ENCODE assay signal across 1 cellular context in the genomic region with DNA sequence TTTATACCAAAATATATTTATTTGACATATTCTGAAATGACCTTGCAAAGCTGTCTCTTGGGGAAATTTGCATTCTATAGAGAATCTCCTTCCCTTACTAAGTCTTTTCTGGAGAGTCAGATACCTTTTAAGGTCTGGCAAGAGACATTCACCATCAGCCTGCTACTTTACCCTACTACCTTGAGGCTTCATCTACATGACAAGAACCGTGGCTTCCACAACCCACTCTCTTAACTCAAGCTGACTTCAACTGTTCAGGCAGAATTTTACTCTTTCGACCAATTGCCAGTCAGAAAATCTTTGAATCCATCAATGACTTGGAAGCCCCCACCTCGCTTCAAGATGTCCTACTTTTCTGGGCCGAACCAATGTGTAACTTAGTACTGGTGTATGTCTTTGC.
TF ChIP-seq lines count a peak whose summit lies in the region.

No MANE protein-coding gene starts in this region.

TF ChIP-seq in WTC11, 78 proteins besides CTCF, POLR2A, EP300 and RAD21 (continued from another document):
- TF ChIP-seq, protein P1, sequence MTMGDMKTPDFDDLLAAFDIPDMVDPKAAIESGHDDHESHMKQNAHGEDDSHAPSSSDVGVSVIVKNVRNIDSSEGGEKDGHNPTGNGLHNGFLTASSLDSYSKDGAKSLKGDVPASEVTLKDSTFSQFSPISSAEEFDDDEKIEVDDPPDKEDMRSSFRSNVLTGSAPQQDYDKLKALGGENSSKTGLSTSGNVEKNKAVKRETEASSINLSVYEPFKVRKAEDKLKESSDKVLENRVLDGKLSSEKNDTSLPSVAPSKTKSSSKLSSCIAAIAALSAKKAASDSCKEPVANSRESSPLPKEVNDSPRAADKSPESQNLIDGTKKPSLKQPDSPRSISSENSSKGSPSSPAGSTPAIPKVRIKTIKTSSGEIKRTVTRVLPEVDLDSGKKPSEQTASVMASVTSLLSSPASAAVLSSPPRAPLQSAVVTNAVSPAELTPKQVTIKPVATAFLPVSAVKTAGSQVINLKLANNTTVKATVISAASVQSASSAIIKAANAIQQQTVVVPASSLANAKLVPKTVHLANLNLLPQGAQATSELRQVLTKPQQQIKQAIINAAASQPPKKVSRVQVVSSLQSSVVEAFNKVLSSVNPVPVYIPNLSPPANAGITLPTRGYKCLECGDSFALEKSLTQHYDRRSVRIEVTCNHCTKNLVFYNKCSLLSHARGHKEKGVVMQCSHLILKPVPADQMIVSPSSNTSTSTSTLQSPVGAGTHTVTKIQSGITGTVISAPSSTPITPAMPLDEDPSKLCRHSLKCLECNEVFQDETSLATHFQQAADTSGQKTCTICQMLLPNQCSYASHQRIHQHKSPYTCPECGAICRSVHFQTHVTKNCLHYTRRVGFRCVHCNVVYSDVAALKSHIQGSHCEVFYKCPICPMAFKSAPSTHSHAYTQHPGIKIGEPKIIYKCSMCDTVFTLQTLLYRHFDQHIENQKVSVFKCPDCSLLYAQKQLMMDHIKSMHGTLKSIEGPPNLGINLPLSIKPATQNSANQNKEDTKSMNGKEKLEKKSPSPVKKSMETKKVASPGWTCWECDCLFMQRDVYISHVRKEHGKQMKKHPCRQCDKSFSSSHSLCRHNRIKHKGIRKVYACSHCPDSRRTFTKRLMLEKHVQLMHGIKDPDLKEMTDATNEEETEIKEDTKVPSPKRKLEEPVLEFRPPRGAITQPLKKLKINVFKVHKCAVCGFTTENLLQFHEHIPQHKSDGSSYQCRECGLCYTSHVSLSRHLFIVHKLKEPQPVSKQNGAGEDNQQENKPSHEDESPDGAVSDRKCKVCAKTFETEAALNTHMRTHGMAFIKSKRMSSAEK (CRISPR knock-in tag; IDR thresholded peaks at IDR 0.05; ENCODE audit: borderline replicate concordance) = no peak
- no peak for TF ChIP-seq MYBL2 (CRISPR knock-in tag; IDR thresholded peaks at IDR 0.05)
